Comparison of ENCODE assay signal across 13 cellular contexts in the genomic region with DNA sequence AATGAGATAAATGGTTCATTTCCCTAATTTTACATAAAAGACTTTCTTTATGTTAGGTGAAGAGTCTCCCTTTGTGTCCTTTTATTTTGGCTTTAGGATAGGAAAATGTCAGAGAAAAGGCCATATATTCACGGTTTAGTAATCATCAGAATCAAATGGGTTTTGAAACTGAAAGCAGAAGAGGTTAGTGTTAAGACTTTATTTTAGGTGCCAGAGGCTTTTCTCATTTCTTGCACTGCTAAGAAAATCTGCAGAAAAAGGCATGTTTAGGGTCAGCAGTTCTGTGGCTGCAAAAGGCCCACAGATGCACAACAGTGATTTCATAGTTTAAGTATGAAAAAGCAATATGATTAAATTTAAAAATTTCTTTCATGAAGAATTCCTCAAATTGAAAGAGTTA.
DNase-seq lines count a peak whose midpoint lies in the region; ATAC-seq and TF ChIP-seq lines count a peak whose summit lies in the region.
"Had no signal": no experiment of that assay in that cellular context is flagged by ENCODE, and none has a peak within 500 bp of the region (broad histone marks: within the 10 kb centered on the region; RNA-seq: fewer than 3 reads in every experiment).

No MANE protein-coding gene starts in this region.

- POLR2A ChIA-PET in activated B cell treated with CpG ODN at 0.5 μM for 24 hours (lab: Charles Lee) = interaction anchor here (0.6 to 4.3 kb wide), 3 partner anchors 185 to 1391 kb away, joined by 5 to 32 read pairs (median 6); a partner anchor contains a TSS

- H3K4me3 Mint-ChIP-seq in activated B cell treated with CpG ODN at 0.5 μM for 24 hours = peak overlapping the region; percentile 65
- no peak overlapping the region for H3K4me3 Mint-ChIP-seq in natural killer cell treated with Interleukin-12 subunit alpha and Interleukin-12 subunit beta and Interleukin-15 and Interleukin-18, amount 100 ng/mL, for 72 hours
- H3K4me3 Mint-ChIP-seq: HFFc6 had no signal

- ATAC-seq in GM18520 (IDR thresholded peaks at IDR 0.05; ENCODE audit: unreplicated experiment) (peak; percentile 48), GM21528 (IDR thresholded peaks at IDR 0.05; ENCODE audit: low FRiP score, unreplicated experiment) (peak; percentile 72), HG03280 (IDR thresholded peaks at IDR 0.05; ENCODE audit: unreplicated experiment) (peak; percentile 56), activated B cell treated with CpG ODN at 0.5 μM for 24 hours (ENCODE audit: low read depth) (peak; percentile 39)
- no peak for ATAC-seq in natural killer cell treated with Interleukin-12 subunit alpha and Interleukin-12 subunit beta and Interleukin-15 and Interleukin-18, amount 100 ng/mL, for 72 hours
- ATAC-seq: gastroesophageal sphincter; stimulated activated naive CD8-positive, alpha-beta T cell treated with anti-CD3 and anti-CD28 coated beads, Interleukin-15, Interleukin-2, amounts not matched to agents 100 U/mL and 50 U/mL, for 24 hours had no signal

- peaks cover 35% of the 10 kb centered on the region for H3K36me3 Mint-ChIP-seq in activated B cell treated with CpG ODN at 0.5 μM for 24 hours (ENCODE audit: low read depth)
- H3K36me3 Mint-ChIP-seq in natural killer cell treated with Interleukin-12 subunit alpha and Interleukin-12 subunit beta and Interleukin-15 and Interleukin-18, amount 100 ng/mL, for 72 hours = no peaks in the 10 kb centered on the region

- no peaks in the 10 kb centered on the region for H3K27me3 Mint-ChIP-seq in activated B cell treated with CpG ODN at 0.5 μM for 24 hours
- H3K27me3 Mint-ChIP-seq in natural killer cell treated with Interleukin-12 subunit alpha and Interleukin-12 subunit beta and Interleukin-15 and Interleukin-18, amount 100 ng/mL, for 72 hours = no peaks in the 10 kb centered on the region

- no peaks in the 10 kb centered on the region for H3K9me3 Mint-ChIP-seq in activated B cell treated with CpG ODN at 0.5 μM for 24 hours
- no peaks in the 10 kb centered on the region for H3K9me3 Mint-ChIP-seq in natural killer cell treated with Interleukin-12 subunit alpha and Interleukin-12 subunit beta and Interleukin-15 and Interleukin-18, amount 100 ng/mL, for 72 hours
- H3K9me3 Mint-ChIP-seq: HFFc6 had no signal

- H3K4me1 Mint-ChIP-seq in activated B cell treated with CpG ODN at 0.5 μM for 24 hours = peaks cover 33% of the 10 kb centered on the region
- peaks cover 0 to 3% of the 10 kb centered on the region in 2 donors for H3K4me1 Mint-ChIP-seq in natural killer cell treated with Interleukin-12 subunit alpha and Interleukin-12 subunit beta and Interleukin-15 and Interleukin-18, amount 100 ng/mL, for 72 hours (ENCODE audit: low read depth in 2 of 2)

- H3K27ac Mint-ChIP-seq in activated B cell treated with CpG ODN at 0.5 μM for 24 hours = peak overlapping the region; percentile 77
- no peak overlapping the region for H3K27ac Mint-ChIP-seq in natural killer cell treated with Interleukin-12 subunit alpha and Interleukin-12 subunit beta and Interleukin-15 and Interleukin-18, amount 100 ng/mL, for 72 hours
- H3K27ac Mint-ChIP-seq: HFFc6 had no signal

- no peak for TF ChIP-seq CTCF in activated B cell treated with CpG ODN at 0.5 μM for 24 hours (IDR thresholded peaks at IDR 0.05)

- intact Hi-C loops in activated B cell treated with CpG ODN at 0.5 μM for 24 hours (cut with micrococcal nuclease) = loop anchor here (5.0 to 10.0 kb wide), 4 partner anchors 56 to 488 kb away; no protein-coding TSS in a partner anchor

- DNase-seq in activated B cell treated with CpG ODN at 0.5 μM for 24 hours (no peak), NCI-H2196 (lab: John Stamatoyannopoulos, UW; ENCODE audit: unreplicated experiment) (no peak), NCI-H1105 treated with DMSO at 0.1 percent for 48 hours (lab: John Stamatoyannopoulos, UW) (no peak)
- no peak for DNase-seq in stimulated activated CD4-positive, alpha-beta T cell treated with anti-CD3 and anti-CD28 coated beads, Interleukin-12 subunit alpha, Interleukin-12 subunit beta, amount 100 ng/mL, for 4 hours
- DNase-seq in natural killer cell treated with Interleukin-12 subunit alpha and Interleukin-12 subunit beta and Interleukin-15 and Interleukin-18, amount 100 ng/mL, for 72 hours (ENCODE audit: low spot score) = no peak
- DNase-seq: activated CD8-positive, alpha-beta memory T cell treated with anti-CD3 and anti-CD28 coated beads, Interleukin-2, amount 50 U/mL, for 48 hours; HFFc6; mesenchymal stem cell; stimulated activated naive CD8-positive, alpha-beta T cell treated with anti-CD3 and anti-CD28 coated beads, Interleukin-15, Interleukin-2, amounts not matched to agents 100 U/mL and 50 U/mL, for 24 hours had no signal

- CTCF ChIA-PET in activated B cell treated with CpG ODN at 0.5 μM for 24 hours (lab: Charles Lee) = interaction anchor here (4.5 kb wide), 1 partner anchor 252 kb away, joined by 25 read pairs; a partner anchor contains a TSS

Comparison
In these comparisons a context has a peak if more than half of its experiments do, and no peak if none do; other contexts are left out.
1. ATAC-seq: peak in GM18520 (single experiment), GM21528 (single experiment), HG03280 (single experiment) and activated B cell treated with CpG ODN at 0.5 μM for 24 hours (single experiment); none in natural killer cell treated with Interleukin-12 subunit alpha and Interleukin-12 subunit beta and Interleukin-15 and Interleukin-18, amount 100 ng/mL, for 72 hours (0 of 2).